ENCODE assay signal across 8 cellular contexts in genomic region chr6:149925253-149925973, GRCh38. TPM values are rescaled to one million over a fixed set of nuclear protein-coding genes. Genes with fewer than 3 reads are reported as not detected.
A peak's percentile ranks its signal among the peaks of the same experiment; 100 is the strongest.
DNase-seq lines count a peak whose midpoint lies in the region; ATAC-seq and TF ChIP-seq lines count a peak whose summit lies in the region.

No MANE protein-coding gene starts in this region.

- no peak overlapping the region for H4K8ac ChIP-seq in mesendoderm (ENCODE audit: low read depth, low read length)

- no peak overlapping the region for H4K5ac ChIP-seq in mesendoderm (ENCODE audit: low read length)

- DNase-seq in stimulated activated naive CD8-positive, alpha-beta T cell treated with anti-CD3 and anti-CD28 coated beads, Interleukin-15, Interleukin-2, amounts not matched to agents 100 U/mL and 50 U/mL, for 24 hours = no peak
- DNase-seq in coronary artery (ENCODE audit: low spot score) (peak; percentile 79), mesendoderm (no peak), aorta (peak in 1 of 2 donors; percentile 62), globus pallidus (ENCODE audit: low spot score) (no peak)

- H3K23ac ChIP-seq in mesendoderm (ENCODE audit: low read length) = no peak overlapping the region

- H2AK5ac ChIP-seq in mesendoderm (ENCODE audit: low read length) = no peak overlapping the region

- peak overlapping the region; percentile 67 for H3K56ac ChIP-seq in mesendoderm (ENCODE audit: low read length)

- H3K27me3 Mint-ChIP-seq in stimulated activated naive CD8-positive, alpha-beta T cell treated with anti-CD3 and anti-CD28 coated beads, Interleukin-15, Interleukin-2, amounts not matched to agents 100 ng/mL and 50 ng/mL, for 24 hours = peaks cover 93% of the 10 kb centered on the region

- H3K27me3 ChIP-seq in mesendoderm (ENCODE audit: insufficient read depth, low read length, poor library complexity) (peaks cover 33% of the 10 kb centered on the region), aorta (ENCODE audit: control insufficient read depth in 1 of 2, insufficient read depth in 2 of 2, low read length in 1 of 2) (no peaks in the 10 kb centered on the region)

- H2BK15ac ChIP-seq in mesendoderm (replicated peaks; ENCODE audit: low read depth) = no peak overlapping the region

- no CpG with 5 or more reads among the region's 34 CpGs for WGBS in mesendoderm (ENCODE audit: extremely low coverage, insufficient coverage, low lambda C conversion rate)
- 11 to 16% methylated on average over 26 to 34 of the region's 34 CpGs for WGBS in aorta, 2 donors

- H3K4me3 ChIP-seq in coronary artery (peak overlapping the region; percentile 78), mesendoderm (ENCODE audit: low read length) (no peak overlapping the region), aorta (ENCODE audit: low read length in 2 of 2) (peak overlapping the region; percentile 0 to 36)

- no peaks in the 10 kb centered on the region for H3K9me3 ChIP-seq in aorta (ENCODE audit: control insufficient read depth, low read length)

- H3K4me1 ChIP-seq in mesendoderm (ENCODE audit: control insufficient read depth, low read depth, low read length) = no peaks in the 10 kb centered on the region
- H3K4me1 ChIP-seq in aorta (ENCODE audit: control insufficient read depth in 1 of 2, insufficient read depth in 2 of 2, low read length in 2 of 2) = no peaks in the 10 kb centered on the region

- H3K36me3 ChIP-seq in mesendoderm (ENCODE audit: control insufficient read depth, insufficient read depth, low read length) (no peaks in the 10 kb centered on the region), aorta (ENCODE audit: control insufficient read depth in 1 of 2, insufficient read depth in 2 of 2, low read length in 1 of 2) (no peaks in the 10 kb centered on the region)

- H3K79me2 ChIP-seq in mesendoderm (ENCODE audit: control insufficient read depth, insufficient read depth, low read length) = no peaks in the 10 kb centered on the region

- H3K79me1 ChIP-seq in mesendoderm (ENCODE audit: low read length) = no peaks in the 10 kb centered on the region

- intact Hi-C loops in aorta (cut with DNase I) = loop anchor here in 1 of 2 donors (10.0 kb wide), 1 partner anchor 361 kb away; the partner anchor contains the start of gene GINM1

- no peak overlapping the region for H3K18ac ChIP-seq in mesendoderm (ENCODE audit: low read length)

- ATAC-seq in stimulated activated naive CD8-positive, alpha-beta T cell treated with anti-CD3 and anti-CD28 coated beads, Interleukin-15, Interleukin-2, amounts not matched to agents 100 U/mL and 50 U/mL, for 24 hours = no peak
- ATAC-seq in aorta (ENCODE audit: low FRiP score) = peak; percentile 49
- ATAC-seq in HG03095 (IDR thresholded peaks at IDR 0.05; ENCODE audit: unreplicated experiment) = no peak
- no peak for ATAC-seq in GM21528 (IDR thresholded peaks at IDR 0.05; ENCODE audit: low FRiP score, unreplicated experiment)

- H3K9ac ChIP-seq in mesendoderm (ENCODE audit: low read length) = peak overlapping the region; percentile 56

- no peak for TF ChIP-seq CTCF in coronary artery (IDR thresholded peaks at IDR 0.05)

- no peaks in the 10 kb centered on the region for H3K36me3 Mint-ChIP-seq in stimulated activated naive CD8-positive, alpha-beta T cell treated with anti-CD3 and anti-CD28 coated beads, Interleukin-15, Interleukin-2, amounts not matched to agents 100 ng/mL and 50 ng/mL, for 24 hours (ENCODE audit: low read depth)

- H2BK120ac ChIP-seq in mesendoderm (ENCODE audit: low read depth, low read length) = no peak overlapping the region

- no peak overlapping the region for H3K4ac ChIP-seq in mesendoderm (ENCODE audit: low read depth, low read length)

- H3K4me1 Mint-ChIP-seq in stimulated activated naive CD8-positive, alpha-beta T cell treated with anti-CD3 and anti-CD28 coated beads, Interleukin-15, Interleukin-2, amounts not matched to agents 100 ng/mL and 50 ng/mL, for 24 hours (ENCODE audit: low read depth) = peaks cover 16% of the 10 kb centered on the region

- peak overlapping the region; percentile 50 for H3K4me2 ChIP-seq in mesendoderm (ENCODE audit: low read length)

- H3K27ac ChIP-seq in coronary artery (peak overlapping the region; percentile 48), mesendoderm (ENCODE audit: low read depth, low read length) (no peak overlapping the region), aorta (ENCODE audit: low read depth in 1 of 2, low read length in 2 of 2) (no peak overlapping the region)

- no peak overlapping the region for H3K27ac Mint-ChIP-seq in stimulated activated naive CD8-positive, alpha-beta T cell treated with anti-CD3 and anti-CD28 coated beads, Interleukin-15, Interleukin-2, amounts not matched to agents 100 ng/mL and 50 ng/mL, for 24 hours

- H3K9me3 Mint-ChIP-seq in stimulated activated naive CD8-positive, alpha-beta T cell treated with anti-CD3 and anti-CD28 coated beads, Interleukin-15, Interleukin-2, amounts not matched to agents 100 ng/mL and 50 ng/mL, for 24 hours = no peaks in the 10 kb centered on the region

- H2BK5ac ChIP-seq in mesendoderm (ENCODE audit: low read length) = no peak overlapping the region

- H3K4me3 Mint-ChIP-seq in stimulated activated naive CD8-positive, alpha-beta T cell treated with anti-CD3 and anti-CD28 coated beads, Interleukin-15, Interleukin-2, amounts not matched to agents 100 ng/mL and 50 ng/mL, for 24 hours = peak overlapping the region; percentile 42

RNA-seq across cellular contexts. Expression of gene RAET1G, which starts 2.5 kb away (rescaled TPM):
- polyA plus RNA-seq in mesendoderm (2013, experiment 1 of 2) = 0.03 TPM
- not detected for polyA plus RNA-seq in mesendoderm (2013, experiment 2 of 2)
- total RNA-seq in aorta = under 1 TPM in 1 of 2 donors, not detected in 1; 0.99 TPM
- polyA plus RNA-seq in aorta = under 1 TPM in 1 of 2 donors, not detected in 1; 0.64 TPM

RNA-seq across cellular contexts. Expression of gene ULBP2, which starts 16.4 kb away (rescaled TPM):
- polyA plus RNA-seq in mesendoderm (2013, experiment 1 of 2) = 0.14 TPM
- 0.15 TPM for polyA plus RNA-seq in mesendoderm (2013, experiment 2 of 2)
- under 1 TPM; 0.66 to 0.68 TPM for total RNA-seq in aorta
- under 1 TPM in 1 of 2 donors, not detected in 1; 0.36 TPM for polyA plus RNA-seq in aorta

RNA-seq across cellular contexts. Expression of gene RAET1E, which starts 27.5 kb away (rescaled TPM):
- not detected for polyA plus RNA-seq in mesendoderm (2013, experiment 1 of 2)
- polyA plus RNA-seq in mesendoderm (2013, experiment 2 of 2) = not detected
- total RNA-seq in aorta = under 1 TPM; 0.18 to 0.65 TPM
- 1 to 10 TPM in 1 of 2 donors, not detected in 1; 1.7 TPM for polyA plus RNA-seq in aorta

RNA-seq across cellular contexts. Expression of gene ULBP1, which starts 38.3 kb away (rescaled TPM):
- 1.2 TPM for polyA plus RNA-seq in mesendoderm (2013, experiment 1 of 2)
- polyA plus RNA-seq in mesendoderm (2013, experiment 2 of 2) = 1.2 TPM
- under 1 TPM in 1 of 2 donors, not detected in 1; 0.13 TPM for total RNA-seq in aorta
- polyA plus RNA-seq in aorta = under 1 TPM in 1 of 2 donors, not detected in 1; 0.38 TPM

Comparison
In these comparisons a context has a peak if more than half of its experiments do, and no peak if none do; other contexts are left out.
1. H3K27ac ChIP-seq: peak in coronary artery (2 of 2); none in mesendoderm (single experiment) and aorta (0 of 2).